ENCODE assay signal across 8 cellular contexts in genomic region chr4:52052475-52052780, GRCh38. TPM values are rescaled to one million over a fixed set of nuclear protein-coding genes. Genes with fewer than 3 reads are reported as not detected.
DNase-seq lines count a peak whose midpoint lies in the region; ATAC-seq and TF ChIP-seq lines count a peak whose summit lies in the region.

No MANE protein-coding gene starts in this region.

- dilution Hi-C loops in mammary epithelial cell (cut with HindIII; ENCODE audit: low sequenced_read_pairs): no loop called here

- intact Hi-C loops in mammary epithelial cell (cut with micrococcal nuclease): loop anchor here (1.0 to 5.0 kb wide), 3 partner anchors 15 to 120 kb away; no protein-coding TSS in a partner anchor

- peak overlapping the region; percentile 88 for H3K4me2 ChIP-seq in mammary epithelial cell (ENCODE audit: insufficient read depth, low read depth, low read length)

- no peaks in the 10 kb centered on the region for H3K27me3 ChIP-seq in mammary epithelial cell (ENCODE audit: insufficient read depth, low read length)

- ATAC-seq in HG02943 (IDR thresholded peaks at IDR 0.05; ENCODE audit: low read depth, unreplicated experiment) (peak; percentile 44), HG03135 (IDR thresholded peaks at IDR 0.05; ENCODE audit: unreplicated experiment) (no peak)

- CTCF ChIA-PET in mammary epithelial cell (lab: Charles Lee; ENCODE audit: low non-redundant PET): no interaction called here

- DNase-seq in NCI-H146 (lab: John Stamatoyannopoulos, UW): peak; percentile 22
- no peak for DNase-seq in NCI-H146 treated with DMSO at 0.1 percent for 48 hours (lab: John Stamatoyannopoulos, UW; ENCODE audit: unreplicated experiment)
- DNase-seq in mammary epithelial cell: peak; percentile 65
- DNase-seq in midbrain (lab: John Stamatoyannopoulos, UW): peak; percentile 7
- DNase-seq in NCI-H345 treated with DMSO at 0.1 percent for 48 hours (lab: John Stamatoyannopoulos, UW; ENCODE audit: unreplicated experiment): no peak
- no peak for DNase-seq in hepatic stellate cell (ENCODE audit: low spot score)

- TF ChIP-seq CTCF in mammary epithelial cell (conservative IDR thresholded peaks at IDR 0.05 in 1 of 2, IDR thresholded peaks at IDR 0.05 in 1 of 2; ENCODE audit: extremely low read depth in 1 of 2, insufficient read depth in 1 of 2, low read depth in 1 of 2, low read length in 2 of 2): no peak

- H4K20me1 ChIP-seq in mammary epithelial cell (ENCODE audit: insufficient read depth, low read length): no peaks in the 10 kb centered on the region

- BruUV-seq in mammary epithelial cell (replicated peaks; lab: Mats Ljungman, UMichigan): no TSS peak

- WGBS in mammary epithelial cell (ENCODE audit: low coverage, missing lambda C conversion rate): 14% methylated on average over 7 of the region's 7 CpGs

- no peaks in the 10 kb centered on the region for H3K36me3 ChIP-seq in mammary epithelial cell (ENCODE audit: insufficient read depth, low read length)

- peak overlapping the region; percentile 88 for H2AFZ ChIP-seq in mammary epithelial cell (ENCODE audit: low read depth, low read length)

- peak overlapping the region; percentile 79 for H3K27ac ChIP-seq in mammary epithelial cell (ENCODE audit: insufficient read depth, low read depth, low read length)

- H3K4me3 ChIP-seq in mammary epithelial cell (replicated peaks in 1 of 3; ENCODE audit: insufficient read depth in 1 of 3, low read depth in 2 of 3, low read length in 3 of 3): peak overlapping the region; percentile 47 to 68 (median 60)

- in situ Hi-C loops in mammary epithelial cell (cut with MboI; ENCODE audit: low sequenced_read_pairs in 2 of 2): no loop called here

- H3K9me3 ChIP-seq in mammary epithelial cell (replicated peaks; ENCODE audit: insufficient read depth, low read length): no peaks in the 10 kb centered on the region

- peaks cover 21% of the 10 kb centered on the region for H3K4me1 ChIP-seq in mammary epithelial cell (ENCODE audit: insufficient read depth, low read length)

- H3K79me2 ChIP-seq in mammary epithelial cell (ENCODE audit: insufficient read depth, low read length): peaks cover 19% of the 10 kb centered on the region

- peak overlapping the region; percentile 87 for H3K9ac ChIP-seq in mammary epithelial cell (ENCODE audit: insufficient read depth, low read length)

RNA-seq across cellular contexts. Expression of gene SPATA18, which starts 1.3 kb away (rescaled TPM):
- total RNA-seq in mammary epithelial cell: 10 to 100 TPM; 21.0 to 32.0 TPM
- 12.1 TPM for polyA plus RNA-seq in mammary epithelial cell
- 37.2 TPM for polyA minus RNA-seq in mammary epithelial cell

RNA-seq across cellular contexts. Expression of gene SGCB, which starts 14.3 kb away (rescaled TPM):
- 10 to 100 TPM; 23.8 to 43.8 TPM for total RNA-seq in mammary epithelial cell
- 12.7 TPM for polyA plus RNA-seq in mammary epithelial cell
- 8.9 TPM for polyA minus RNA-seq in mammary epithelial cell

RNA-seq across cellular contexts. Expression of gene LRRC66, which starts 32.3 kb away (rescaled TPM):
- total RNA-seq in mammary epithelial cell: under 1 TPM; 0.40 to 0.50 TPM
- polyA plus RNA-seq in mammary epithelial cell: 0.15 TPM
- not detected for polyA minus RNA-seq in mammary epithelial cell

Comparison
In these comparisons a context has a peak if more than half of its experiments do, and no peak if none do; other contexts are left out.
1. DNase-seq: peak in NCI-H146 (single experiment), mammary epithelial cell (single experiment) and midbrain (single experiment); none in NCI-H146 treated with DMSO at 0.1 percent for 48 hours (single experiment), NCI-H345 treated with DMSO at 0.1 percent for 48 hours (single experiment) and hepatic stellate cell (single experiment).